ENCODE assay signal across 18 cellular contexts in genomic region chr22:48806227-48806781, GRCh38.
DNase-seq lines count a peak whose midpoint lies in the region; TF ChIP-seq lines count a peak whose summit lies in the region.
"Had no signal": no experiment of that assay in that cellular context is flagged by ENCODE, and none has a peak within 500 bp of the region (broad histone marks: within the 10 kb centered on the region; RNA-seq: fewer than 3 reads in every experiment).

No MANE protein-coding gene starts in this region.

- in situ Hi-C loops in G401 (cut with HindIII; ENCODE audit: low sequenced_read_pairs): no loop called here

- DNase-seq in DMS79 (lab: John Stamatoyannopoulos, UW) (peak; percentile 4), DMS79 treated with DMSO at 0.1 percent for 48 hours (lab: John Stamatoyannopoulos, UW) (no peak), G401 (ENCODE audit: low spot score) (peak; percentile 14), islet precursor cell (peak; percentile 43), spleen (peak; percentile 64), HPDE6-E6E7 (ENCODE audit: extremely low spot score) (no peak), NCI-H1105 treated with DMSO at 0.1 percent for 48 hours (lab: John Stamatoyannopoulos, UW) (no peak)
- DNase-seq: CD8-positive, alpha-beta T cell; DMS 273 treated with DMSO at 0.1 percent for 48 hours; DND-41; Karpas-422; NCI-H2227 treated with DMSO at 0.1 percent for 48 hours; NCI-H69; NK-92 treated with Interleukin-12 subunit alpha and Interleukin-12 subunit beta, amount 100 ng/mL, for 24 hours; PC-3; SJCRH30 had no signal

- TF ChIP-seq CTCF in spleen (IDR thresholded peaks at IDR 0.05 in 8 of 11, conservative IDR thresholded peaks at IDR 0.05 in 3 of 11): no peak

- no peaks in the 10 kb centered on the region for H3K9me3 ChIP-seq in spleen
- H3K9me3 ChIP-seq: SJCRH30 had no signal

- no peak overlapping the region for H3K4me3 ChIP-seq in spleen
- H3K4me3 ChIP-seq: SJCRH30 had no signal

- no peaks in the 10 kb centered on the region for H3K4me1 ChIP-seq in spleen
- H3K4me1 ChIP-seq: SJCRH30 had no signal

- intact Hi-C loops in spleen (cut with DNase I; ENCODE audit: low total_unique reads): no loop called here

- WGBS in spleen, 5 donors: 71 to 79% (median 77%) methylated on average over 16 of the region's 16 CpGs

- H3K36me3 ChIP-seq in spleen: no peaks in the 10 kb centered on the region
- H3K36me3 ChIP-seq: SJCRH30 had no signal

- H3K27ac ChIP-seq in spleen: no peak overlapping the region
- H3K27ac ChIP-seq: 22Rv1, C4-2B, SJCRH30 had no signal

- TF ChIP-seq POLR2A in spleen (IDR thresholded peaks at IDR 0.05): no peak

- peaks cover 0 to 39% (median 0%) of the 10 kb centered on the region in 7 donors for H3K27me3 ChIP-seq in spleen (replicated peaks in 1 of 7)

Comparison
In these comparisons a context has a peak if more than half of its experiments do, and no peak if none do; other contexts are left out.
1. DNase-seq: peak in DMS79 (single experiment), G401 (single experiment), islet precursor cell (single experiment) and spleen (single experiment); none in DMS79 treated with DMSO at 0.1 percent for 48 hours (single experiment), HPDE6-E6E7 (single experiment) and NCI-H1105 treated with DMSO at 0.1 percent for 48 hours (single experiment).